Comparison of ENCODE assay signal across 26 cellular contexts in genomic region chr7:85497999-85498398, GRCh38.
"Had no signal": no experiment of that assay in that cellular context is flagged by ENCODE, and none has a peak within 500 bp of the region (broad histone marks: within the 10 kb centered on the region; RNA-seq: fewer than 3 reads in every experiment).

No MANE protein-coding gene starts in this region.

- H3K36me3 Mint-ChIP-seq: natural killer cell; stimulated activated memory B cell treated with anti-CD40 and anti-IgM and Interleukin-4, amounts not matched to agents 10 μg/mL and 1 μg/mL and 100 μg/mL, for 72 hours had no signal

- H3K9me3 ChIP-seq: colonic mucosa, esophagus squamous epithelium, lower lobe of right lung, neutrophil, pancreas, sigmoid colon, thoracic aorta, upper lobe of left lung had no signal

- H3K9me3 Mint-ChIP-seq: endodermal cell had no signal

- H3K4me1 ChIP-seq: colonic mucosa, esophagus squamous epithelium, gastroesophageal sphincter, heart left ventricle, lower lobe of right lung, pancreas, sigmoid colon, spleen, tibial nerve, upper lobe of left lung had no signal

- H3K79me2 ChIP-seq: hepatocyte had no signal

- H2AFZ ChIP-seq: hepatocyte had no signal

- H3K27ac ChIP-seq: colonic mucosa, esophagus squamous epithelium, gastroesophageal sphincter, heart left ventricle, hepatocyte, lower lobe of right lung, neutrophil, pancreas, sigmoid colon, spleen, thoracic aorta, tibial nerve, upper lobe of left lung had no signal

- H3K4me2 ChIP-seq: hepatocyte had no signal

- H3K27me3 Mint-ChIP-seq: dendritic cell treated with granulocyte-macrophage colony-stimulating factor and Interleukin-4, amounts not matched to agents 40 ng/mL and 50 ng/mL, for 4 days; stimulated activated memory B cell treated with anti-CD40 and anti-IgM and Interleukin-4, amounts not matched to agents 10 μg/mL and 1 μg/mL and 100 μg/mL, for 72 hours; stimulated activated naive CD8-positive, alpha-beta T cell treated with anti-CD3 and anti-CD28 coated beads, Interleukin-15, Interleukin-2, amounts not matched to agents 100 ng/mL and 50 ng/mL, for 24 hours had no signal

- H3K36me3 ChIP-seq: colonic mucosa, esophagus squamous epithelium, gastroesophageal sphincter, heart left ventricle, lower lobe of right lung, neutrophil, pancreas, sigmoid colon, spleen, thoracic aorta, tibial nerve, upper lobe of left lung had no signal

- H3K27ac Mint-ChIP-seq: dendritic cell treated with granulocyte-macrophage colony-stimulating factor and Interleukin-4, amounts not matched to agents 40 ng/mL and 50 ng/mL, for 4 days; endodermal cell; natural killer cell; stimulated activated memory B cell treated with anti-CD40 and anti-IgM and Interleukin-4, amounts not matched to agents 10 μg/mL and 1 μg/mL and 100 μg/mL, for 72 hours; stimulated activated naive CD8-positive, alpha-beta T cell treated with anti-CD3 and anti-CD28 coated beads, Interleukin-15, Interleukin-2, amounts not matched to agents 100 ng/mL and 50 ng/mL, for 24 hours had no signal

- H3K4me1 Mint-ChIP-seq: endodermal cell; natural killer cell; neural crest cell; stimulated activated memory B cell treated with anti-CD40 and anti-IgM and Interleukin-4, amounts not matched to agents 10 μg/mL and 1 μg/mL and 100 μg/mL, for 72 hours had no signal

- ATAC-seq: gastroesophageal sphincter; heart left ventricle; left cardiac atrium; left ventricle myocardium superior; lower lobe of right lung; natural killer cell; pancreas; right cardiac atrium; stimulated activated memory B cell treated with anti-CD40 and anti-IgM and Interleukin-4, amounts not matched to agents 10 μg/mL and 1 μg/mL and 100 μg/mL, for 72 hours had no signal

- DNase-seq: central memory CD4-positive, alpha-beta T cell; colonic mucosa; effector CD8-positive, alpha-beta T cell; endodermal cell; esophagus squamous epithelium; foreskin fibroblast; heart left ventricle; left cardiac atrium; left ventricle myocardium superior; lower lobe of right lung; natural killer cell; pancreas; right cardiac atrium; sigmoid colon; spleen; stimulated activated CD4-positive, alpha-beta T cell treated with anti-CD3 and anti-CD28 coated beads, Interleukin-4, amount 100 ng/mL, for 4 hours; upper lobe of left lung had no signal

- H3K27me3 ChIP-seq: colonic mucosa, esophagus squamous epithelium, gastroesophageal sphincter, heart left ventricle, hepatocyte, neutrophil, pancreas, sigmoid colon, spleen, tibial nerve, upper lobe of left lung had no signal

- H3K4me3 Mint-ChIP-seq: dendritic cell treated with granulocyte-macrophage colony-stimulating factor and Interleukin-4, amounts not matched to agents 40 ng/mL and 50 ng/mL, for 4 days; endodermal cell; natural killer cell; neural crest cell; stimulated activated memory B cell treated with anti-CD40 and anti-IgM and Interleukin-4, amounts not matched to agents 10 μg/mL and 1 μg/mL and 100 μg/mL, for 72 hours; stimulated activated naive CD8-positive, alpha-beta T cell treated with anti-CD3 and anti-CD28 coated beads, Interleukin-15, Interleukin-2, amounts not matched to agents 100 ng/mL and 50 ng/mL, for 24 hours had no signal

- H3K4me3 ChIP-seq: colonic mucosa, esophagus squamous epithelium, gastroesophageal sphincter, heart left ventricle, hepatocyte, lower lobe of right lung, pancreas, sigmoid colon, spleen, thoracic aorta, tibial nerve, upper lobe of left lung had no signal
